In genomic region chr11:61429691-61430582, GRCh38 we compare ENCODE assay signal across 1 cellular context.
TF ChIP-seq lines count a peak whose summit lies in the region.

Gene CPSF7, minus strand, starts transcription at chr11:61429975. Its CDS starts 740 bp downstream, at chr11:61429235.
Gene SDHAF2, plus strand, starts transcription at chr11:61430124. Its CDS starts 23 bp downstream, at chr11:61430147.

TF ChIP-seq in HepG2, 621 proteins besides CTCF, POLR2A, EP300 and RAD21 (continued from another document and continues in another):
- TF ChIP-seq SMAD9 (CRISPR knock-in tag; IDR thresholded peaks at IDR 0.05), result peak; percentile 17; the same call in 1 of the 2 replicates
- peak; percentile 79 for TF ChIP-seq ZNF564 (CRISPR knock-in tag; IDR thresholded peaks at IDR 0.05)
- TF ChIP-seq POLR2G (IDR thresholded peaks at IDR 0.05; ENCODE audit: low read depth, low read length), result peak; percentile 91
- no peak for TF ChIP-seq STAG1 (CRISPR knock-in tag; IDR thresholded peaks at IDR 0.05)
- TF ChIP-seq, protein P1, sequence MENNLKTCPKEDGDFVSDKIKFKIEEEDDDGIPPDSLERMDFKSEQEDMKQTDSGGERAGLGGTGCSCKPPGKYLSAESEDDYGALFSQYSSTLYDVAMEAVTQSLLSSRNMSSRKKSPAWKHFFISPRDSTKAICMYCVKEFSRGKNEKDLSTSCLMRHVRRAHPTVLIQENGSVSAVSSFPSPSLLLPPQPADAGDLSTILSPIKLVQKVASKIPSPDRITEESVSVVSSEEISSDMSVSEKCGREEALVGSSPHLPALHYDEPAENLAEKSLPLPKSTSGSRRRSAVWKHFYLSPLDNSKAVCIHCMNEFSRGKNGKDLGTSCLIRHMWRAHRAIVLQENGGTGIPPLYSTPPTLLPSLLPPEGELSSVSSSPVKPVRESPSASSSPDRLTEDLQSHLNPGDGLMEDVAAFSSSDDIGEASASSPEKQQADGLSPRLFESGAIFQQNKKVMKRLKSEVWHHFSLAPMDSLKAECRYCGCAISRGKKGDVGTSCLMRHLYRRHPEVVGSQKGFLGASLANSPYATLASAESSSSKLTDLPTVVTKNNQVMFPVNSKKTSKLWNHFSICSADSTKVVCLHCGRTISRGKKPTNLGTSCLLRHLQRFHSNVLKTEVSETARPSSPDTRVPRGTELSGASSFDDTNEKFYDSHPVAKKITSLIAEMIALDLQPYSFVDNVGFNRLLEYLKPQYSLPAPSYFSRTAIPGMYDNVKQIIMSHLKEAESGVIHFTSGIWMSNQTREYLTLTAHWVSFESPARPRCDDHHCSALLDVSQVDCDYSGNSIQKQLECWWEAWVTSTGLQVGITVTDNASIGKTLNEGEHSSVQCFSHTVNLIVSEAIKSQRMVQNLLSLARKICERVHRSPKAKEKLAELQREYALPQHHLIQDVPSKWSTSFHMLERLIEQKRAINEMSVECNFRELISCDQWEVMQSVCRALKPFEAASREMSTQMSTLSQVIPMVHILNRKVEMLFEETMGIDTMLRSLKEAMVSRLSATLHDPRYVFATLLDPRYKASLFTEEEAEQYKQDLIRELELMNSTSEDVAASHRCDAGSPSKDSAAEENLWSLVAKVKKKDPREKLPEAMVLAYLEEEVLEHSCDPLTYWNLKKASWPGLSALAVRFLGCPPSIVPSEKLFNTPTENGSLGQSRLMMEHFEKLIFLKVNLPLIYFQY (CRISPR knock-in tag; IDR thresholded peaks at IDR 0.05; ENCODE audit: borderline replicate concordance), result peak; percentile 78; the same call in 1 of the 2 replicates
- TF ChIP-seq SALL2 (CRISPR knock-in tag; IDR thresholded peaks at IDR 0.05), result peak; percentile 66
- TF ChIP-seq SUZ12 (IDR thresholded peaks at IDR 0.05; ENCODE audit: low read depth, low read length), result no peak
- 0 out of 2 replicates have a peak, but pooled peaks have one; percentile 23 for TF ChIP-seq CENPT (CRISPR knock-in tag; IDR thresholded peaks at IDR 0.05; ENCODE audit: low read depth)
- peak; percentile 87 for TF ChIP-seq ZNF20 (CRISPR knock-in tag; IDR thresholded peaks at IDR 0.05)
- no peak for TF ChIP-seq ZNF337 (CRISPR knock-in tag; IDR thresholded peaks at IDR 0.05; ENCODE audit: borderline replicate concordance, low read depth)
- TF ChIP-seq, protein P2, sequence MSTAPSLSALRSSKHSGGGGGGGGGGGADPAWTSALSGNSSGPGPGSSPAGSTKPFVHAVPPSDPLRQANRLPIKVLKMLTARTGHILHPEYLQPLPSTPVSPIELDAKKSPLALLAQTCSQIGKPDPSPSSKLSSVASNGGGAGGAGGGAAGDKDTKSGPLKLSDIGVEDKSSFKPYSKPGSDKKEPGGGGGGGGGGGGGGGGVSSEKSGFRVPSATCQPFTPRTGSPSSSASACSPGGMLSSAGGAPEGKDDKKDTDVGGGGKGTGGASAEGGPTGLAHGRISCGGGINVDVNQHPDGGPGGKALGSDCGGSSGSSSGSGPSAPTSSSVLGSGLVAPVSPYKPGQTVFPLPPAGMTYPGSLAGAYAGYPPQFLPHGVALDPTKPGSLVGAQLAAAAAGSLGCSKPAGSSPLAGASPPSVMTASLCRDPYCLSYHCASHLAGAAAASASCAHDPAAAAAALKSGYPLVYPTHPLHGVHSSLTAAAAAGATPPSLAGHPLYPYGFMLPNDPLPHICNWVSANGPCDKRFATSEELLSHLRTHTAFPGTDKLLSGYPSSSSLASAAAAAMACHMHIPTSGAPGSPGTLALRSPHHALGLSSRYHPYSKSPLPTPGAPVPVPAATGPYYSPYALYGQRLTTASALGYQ (CRISPR knock-in tag; IDR thresholded peaks at IDR 0.05), result peak; percentile 38; the same call in 1 of the 2 replicates
- peak; percentile 89 for TF ChIP-seq NKX3-1 (CRISPR knock-in tag; IDR thresholded peaks at IDR 0.05)
- no peak; the same call in 1 of the 2 replicates for TF ChIP-seq PREB (CRISPR knock-in tag; IDR thresholded peaks at IDR 0.05)
- TF ChIP-seq ISX (CRISPR knock-in tag; conservative IDR thresholded peaks at IDR 0.05), result peak; percentile 83; the same call in 1 of the 2 replicates
- TF ChIP-seq, protein P3, sequence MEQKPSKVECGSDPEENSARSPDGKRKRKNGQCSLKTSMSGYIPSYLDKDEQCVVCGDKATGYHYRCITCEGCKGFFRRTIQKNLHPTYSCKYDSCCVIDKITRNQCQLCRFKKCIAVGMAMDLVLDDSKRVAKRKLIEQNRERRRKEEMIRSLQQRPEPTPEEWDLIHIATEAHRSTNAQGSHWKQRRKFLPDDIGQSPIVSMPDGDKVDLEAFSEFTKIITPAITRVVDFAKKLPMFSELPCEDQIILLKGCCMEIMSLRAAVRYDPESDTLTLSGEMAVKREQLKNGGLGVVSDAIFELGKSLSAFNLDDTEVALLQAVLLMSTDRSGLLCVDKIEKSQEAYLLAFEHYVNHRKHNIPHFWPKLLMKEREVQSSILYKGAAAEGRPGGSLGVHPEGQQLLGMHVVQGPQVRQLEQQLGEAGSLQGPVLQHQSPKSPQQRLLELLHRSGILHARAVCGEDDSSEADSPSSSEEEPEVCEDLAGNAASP (CRISPR knock-in tag; IDR thresholded peaks at IDR 0.05; ENCODE audit: borderline replicate concordance), result no peak
- TF ChIP-seq HMGXB4 (CRISPR knock-in tag; IDR thresholded peaks at IDR 0.05; ENCODE audit: borderline replicate concordance in 1 of 2, low read depth in 1 of 2), result peak; percentile 83 to 98
- TF ChIP-seq MZF1 (CRISPR knock-in tag; IDR thresholded peaks at IDR 0.05; ENCODE audit: borderline replicate concordance), result no peak
- peak; percentile 98 for TF ChIP-seq GABPB1 (CRISPR knock-in tag; IDR thresholded peaks at IDR 0.05)
- peak; percentile 53; the same call in 1 of the 2 replicates for TF ChIP-seq ZNF274 (CRISPR knock-in tag; IDR thresholded peaks at IDR 0.05)
- TF ChIP-seq PPARG (CRISPR knock-in tag; conservative IDR thresholded peaks at IDR 0.05), result no peak; the same call in 1 of the 2 replicates
- 0 out of 2 replicates have a peak, but pooled peaks have one; percentile 86 for TF ChIP-seq TBP (CRISPR knock-in tag; IDR thresholded peaks at IDR 0.05)
- peak; percentile 66 for TF ChIP-seq ZNF160 (CRISPR knock-in tag; IDR thresholded peaks at IDR 0.05)
- TF ChIP-seq ZNF615 (CRISPR knock-in tag; IDR thresholded peaks at IDR 0.05; ENCODE audit: borderline replicate concordance), result peak; percentile 84; the same call in 1 of the 2 replicates
- TF ChIP-seq FOXP4 (CRISPR knock-in tag; IDR thresholded peaks at IDR 0.05), result peak; percentile 36
- peak; percentile 46; the same call in 1 of the 2 replicates for TF ChIP-seq ZC3H4 (CRISPR knock-in tag; IDR thresholded peaks at IDR 0.05; ENCODE audit: borderline replicate concordance)
- TF ChIP-seq ZNF367 (CRISPR knock-in tag; IDR thresholded peaks at IDR 0.05; ENCODE audit: borderline replicate concordance), result 0 out of 2 replicates have a peak, but pooled peaks have one; percentile 67
- TF ChIP-seq ZC3H13 (CRISPR knock-in tag; IDR thresholded peaks at IDR 0.05), result peak; percentile 78; the same call in 1 of the 2 replicates
- TF ChIP-seq RAD51 (IDR thresholded peaks at IDR 0.05; ENCODE audit: borderline replicate concordance), result no peak
- peak; percentile 67; the same call in 1 of the 2 replicates for TF ChIP-seq ZNF790 (CRISPR knock-in tag; IDR thresholded peaks at IDR 0.05; ENCODE audit: borderline replicate concordance)
- TF ChIP-seq TBX2 (CRISPR knock-in tag; IDR thresholded peaks at IDR 0.05; ENCODE audit: borderline replicate concordance), result peak; percentile 85
- 0 out of 2 replicates have a peak, but pooled peaks have one; percentile 56 for TF ChIP-seq THAP7 (CRISPR knock-in tag; IDR thresholded peaks at IDR 0.05)
- TF ChIP-seq GABPA (IDR thresholded peaks at IDR 0.05; ENCODE audit: low read depth, low read length), result peak; percentile 95
- peak; percentile 95 for TF ChIP-seq GABPA (CRISPR knock-in tag; IDR thresholded peaks at IDR 0.05; ENCODE audit: low read depth)
- TF ChIP-seq GRHL1 (CRISPR knock-in tag; conservative IDR thresholded peaks at IDR 0.05), result no peak
- no peak for TF ChIP-seq TCF7 (IDR thresholded peaks at IDR 0.05; ENCODE audit: low read depth)
- no peak for TF ChIP-seq SCMH1 (CRISPR knock-in tag; IDR thresholded peaks at IDR 0.05; ENCODE audit: borderline replicate concordance)
- peak; percentile 62 for TF ChIP-seq ZNF350 (CRISPR knock-in tag; IDR thresholded peaks at IDR 0.05; ENCODE audit: borderline replicate concordance, low read depth)
- 0 out of 2 replicates have a peak, but pooled peaks have one; percentile 34 for TF ChIP-seq MLX (CRISPR knock-in tag; IDR thresholded peaks at IDR 0.05)
- TF ChIP-seq TGIF2 (CRISPR knock-in tag; IDR thresholded peaks at IDR 0.05), result no peak
- TF ChIP-seq YEATS2 (CRISPR knock-in tag; IDR thresholded peaks at IDR 0.05; ENCODE audit: borderline replicate concordance), result peak; percentile 90
- 0 out of 2 replicates have a peak, but pooled peaks have one; percentile 40 for TF ChIP-seq NR1H2 (CRISPR knock-in tag; IDR thresholded peaks at IDR 0.05; ENCODE audit: borderline replicate concordance, low read depth)
- no peak for TF ChIP-seq ZNF205 (CRISPR knock-in tag; IDR thresholded peaks at IDR 0.05)
